21 cellular contexts compared by ENCODE assay signal in genomic region chr22:33780761-33781160, GRCh38.
"Had no signal": no experiment of that assay in that cellular context is flagged by ENCODE, and none has a peak within 500 bp of the region (broad histone marks: within the 10 kb centered on the region; RNA-seq: fewer than 3 reads in every experiment).

No MANE protein-coding gene starts in this region.

- H3K36me3 Mint-ChIP-seq: activated naive CD4-positive, alpha-beta T cell treated with anti-CD3 and anti-CD28 coated beads, Interleukin-2, amount 50 U/mL, for 24 hours had no signal

- H3K27ac ChIP-seq: ascending aorta, breast epithelium, esophagus muscularis mucosa, gastroesophageal sphincter, psoas muscle, spleen, tibial nerve, VCaP had no signal

- H3K27me3 ChIP-seq: ascending aorta, breast epithelium, esophagus muscularis mucosa, gastroesophageal sphincter, sigmoid colon, spleen, tibial nerve, uterus had no signal

- DNase-seq: activated CD4-positive, alpha-beta T cell treated with anti-CD3 and anti-CD28 coated beads, Interleukin-2, amount 50 U/mL, for 4 hours; activated CD4-positive, CD25-positive, alpha-beta regulatory T cell treated with anti-CD3 and anti-CD28 coated beads, Interleukin-2, amount 50 U/mL, for 72 hours; activated gamma-delta T cell; cerebellar nuclear complex; cortex of kidney; psoas muscle; sigmoid colon; spleen; stimulated activated CD8-positive, alpha-beta memory T cell treated with anti-CD3 and anti-CD28 coated beads, Interleukin-4, amount 100 ng/mL, for 48 hours; stimulated activated naive CD4-positive, alpha-beta T cell; SW 1271; T-helper 2 cell; uterus had no signal

- H3K4me1 Mint-ChIP-seq: activated naive CD4-positive, alpha-beta T cell treated with anti-CD3 and anti-CD28 coated beads, Interleukin-2, amount 50 U/mL, for 24 hours had no signal

- H3K4me3 Mint-ChIP-seq: activated naive CD4-positive, alpha-beta T cell treated with anti-CD3 and anti-CD28 coated beads, Interleukin-2, amount 50 U/mL, for 24 hours; neural crest cell had no signal

- H3K9me3 ChIP-seq: ascending aorta, breast epithelium, esophagus muscularis mucosa, gastroesophageal sphincter, psoas muscle, sigmoid colon, tibial nerve, uterus had no signal

- H3K9me3 Mint-ChIP-seq: activated naive CD4-positive, alpha-beta T cell treated with anti-CD3 and anti-CD28 coated beads, Interleukin-2, amount 50 U/mL, for 24 hours had no signal

- H3K4me3 ChIP-seq: ascending aorta, breast epithelium, esophagus muscularis mucosa, gastroesophageal sphincter, psoas muscle, sigmoid colon, spleen, tibial nerve, uterus had no signal

- H3K36me3 ChIP-seq: ascending aorta, breast epithelium, esophagus muscularis mucosa, gastroesophageal sphincter, sigmoid colon, spleen, tibial nerve, uterus had no signal

- H3K4me1 ChIP-seq: breast epithelium had no signal

- H3K27ac Mint-ChIP-seq: activated naive CD4-positive, alpha-beta T cell treated with anti-CD3 and anti-CD28 coated beads, Interleukin-2, amount 50 U/mL, for 24 hours had no signal
